ENCODE assay signal across 8 cellular contexts in genomic region chr5:177086918-177087706, GRCh38. TPM values are rescaled to one million over a fixed set of nuclear protein-coding genes. Genes with fewer than 3 reads are reported as not detected.
DNase-seq lines count a peak whose midpoint lies in the region; ATAC-seq and TF ChIP-seq lines count a peak whose summit lies in the region.

No MANE protein-coding gene starts in this region.

- TF ChIP-seq POLR2A in GM18951 (IDR thresholded peaks at IDR 0.05; ENCODE audit: extremely low read depth, insufficient read depth, insufficient read length), result peak; percentile 28

- H3K4me3 ChIP-seq in AG09309 (ENCODE audit: control insufficient read depth, low read depth, low read length), result peak overlapping the region; percentile 9

- POLR2A ChIA-PET in activated naive CD8-positive, alpha-beta T cell treated with anti-CD3 and anti-CD28 coated beads, Interleukin-2, amount 10 ng/mL, durations not matched to agents 7 days and 5 days (lab: Charles Lee), result no interaction called here

- peaks cover 33% of the 10 kb centered on the region for H3K27me3 Mint-ChIP-seq in activated naive CD8-positive, alpha-beta T cell treated with anti-CD3 and anti-CD28 coated beads, Interleukin-2, amount 10 ng/mL, durations not matched to agents 7 days and 5 days

- peaks cover 2% of the 10 kb centered on the region for H3K36me3 Mint-ChIP-seq in activated naive CD8-positive, alpha-beta T cell treated with anti-CD3 and anti-CD28 coated beads, Interleukin-2, amount 10 ng/mL, durations not matched to agents 7 days and 5 days

- TF ChIP-seq CTCF in AG09309 (IDR thresholded peaks at IDR 0.05; ENCODE audit: control insufficient read depth, insufficient read depth, low read depth, low read length, missing control alignments), result peak; percentile 38

- H3K4me1 Mint-ChIP-seq in activated naive CD8-positive, alpha-beta T cell treated with anti-CD3 and anti-CD28 coated beads, Interleukin-2, amount 10 ng/mL, durations not matched to agents 7 days and 5 days, result peaks cover 4% of the 10 kb centered on the region

- H3K4me3 Mint-ChIP-seq in activated naive CD8-positive, alpha-beta T cell treated with anti-CD3 and anti-CD28 coated beads, Interleukin-2, amount 10 ng/mL, durations not matched to agents 7 days and 5 days, result no peak overlapping the region

- in situ Hi-C loops in GM18951 (cut with MboI; ENCODE audit: low sequenced_read_pairs, unreplicated experiment), result no loop called here

- no peaks in the 10 kb centered on the region for H3K9me3 Mint-ChIP-seq in activated naive CD8-positive, alpha-beta T cell treated with anti-CD3 and anti-CD28 coated beads, Interleukin-2, amount 10 ng/mL, durations not matched to agents 7 days and 5 days

- no peak for DNase-seq in AG09309 (ENCODE audit: low read depth)
- DNase-seq in SK-N-DZ (ENCODE audit: low spot score), result peak; percentile 40
- peak; percentile 80 for DNase-seq in activated naive CD8-positive, alpha-beta T cell treated with anti-CD3 and anti-CD28 coated beads, Interleukin-2, amount 10 ng/mL, durations not matched to agents 7 days and 5 days
- DNase-seq in iPS-NIHi11 (ENCODE audit: low spot score), result peak; percentile 98
- peak; percentile 34 to 51 for DNase-seq in stimulated activated CD4-positive, alpha-beta T cell treated with anti-CD3 and anti-CD28 coated beads, Interleukin-1b, Interleukin-23, amount 100 ng/mL, for 4 hours (ENCODE audit: low read depth in 2 of 2)
- DNase-seq in ureter (ENCODE audit: low spot score), result no peak

- peak; percentile 74 for ATAC-seq in HG03342 (IDR thresholded peaks at IDR 0.05; ENCODE audit: unreplicated experiment)
- ATAC-seq in activated naive CD8-positive, alpha-beta T cell treated with anti-CD3 and anti-CD28 coated beads, Interleukin-2, amount 10 ng/mL, durations not matched to agents 7 days and 5 days (ENCODE audit: low read depth), result peak; percentile 88

- no peak overlapping the region for H3K27ac Mint-ChIP-seq in activated naive CD8-positive, alpha-beta T cell treated with anti-CD3 and anti-CD28 coated beads, Interleukin-2, amount 10 ng/mL, durations not matched to agents 7 days and 5 days

RNA-seq across cellular contexts. Expression of gene FGFR4, which starts 0.4 kb away (rescaled TPM):
- 1.4 and 2.1 TPM in 2 replicates for polyA plus RNA-seq in SK-N-DZ (2014; cell fraction: cytosol; rRNA removed)
- polyA plus RNA-seq in SK-N-DZ (2014; cell fraction: nucleus; rRNA removed), result 1.8 and 2.0 TPM in 2 replicates
- 1 to 10 TPM; 1.9 to 2.3 TPM for total RNA-seq in activated naive CD8-positive, alpha-beta T cell treated with anti-CD3 and anti-CD28 coated beads, Interleukin-2, amount 10 ng/mL, durations not matched to agents 7 days and 5 days
- 6.4 TPM for total RNA-seq in ureter

RNA-seq across cellular contexts. Expression of gene NSD1, which starts 46.5 kb away (rescaled TPM):
- 0.19 and 0.31 TPM in 2 replicates for polyA plus RNA-seq in SK-N-DZ (2014; cell fraction: cytosol; rRNA removed)
- polyA plus RNA-seq in SK-N-DZ (2014; cell fraction: nucleus; rRNA removed), result 0.20 and 0.31 TPM in 2 replicates
- 100 to 1,000 TPM in 1 of 2 experiments, 10 to 100 TPM in 1; 96.2 to 101 TPM for total RNA-seq in activated naive CD8-positive, alpha-beta T cell treated with anti-CD3 and anti-CD28 coated beads, Interleukin-2, amount 10 ng/mL, durations not matched to agents 7 days and 5 days
- 118 TPM for total RNA-seq in ureter

Comparison
In these comparisons a context has a peak if more than half of its experiments do, and no peak if none do; other contexts are left out.
1. DNase-seq: peak in SK-N-DZ (single experiment), activated naive CD8-positive, alpha-beta T cell treated with anti-CD3 and anti-CD28 coated beads, Interleukin-2, amount 10 ng/mL, durations not matched to agents 7 days and 5 days (single experiment), iPS-NIHi11 (single experiment) and stimulated activated CD4-positive, alpha-beta T cell treated with anti-CD3 and anti-CD28 coated beads, Interleukin-1b, Interleukin-23, amount 100 ng/mL, for 4 hours (2 of 2); none in AG09309 (single experiment) and ureter (single experiment).